ENCODE assay signal across 9 cellular contexts in genomic region chr17:559699-560378, GRCh38.
DNase-seq lines count a peak whose midpoint lies in the region.
"Had no signal": no experiment of that assay in that cellular context is flagged by ENCODE, and none has a peak within 500 bp of the region (broad histone marks: within the 10 kb centered on the region; RNA-seq: fewer than 3 reads in every experiment).

No MANE protein-coding gene starts in this region.

- no peaks in the 10 kb centered on the region for H4K20me1 ChIP-seq in GM23248 (ENCODE audit: insufficient read depth)

- no peak overlapping the region for H3K4me3 Mint-ChIP-seq in activated naive CD8-positive, alpha-beta T cell treated with anti-CD3 and anti-CD28 coated beads for 36 hours

- in situ Hi-C loops in GM23248 (cut with MboI): no loop called here

- no peaks in the 10 kb centered on the region for H3K9me3 Mint-ChIP-seq in activated naive CD8-positive, alpha-beta T cell treated with anti-CD3 and anti-CD28 coated beads for 36 hours

- peaks cover 52% of the 10 kb centered on the region for H3F3A ChIP-seq in GM23248 (ENCODE audit: insufficient read depth)

- H3K27me3 Mint-ChIP-seq in activated naive CD8-positive, alpha-beta T cell treated with anti-CD3 and anti-CD28 coated beads for 36 hours: no peaks in the 10 kb centered on the region

- H3K36me3 ChIP-seq in GM23248 (ENCODE audit: low read depth) (no peaks in the 10 kb centered on the region), skeletal muscle satellite cell (ENCODE audit: insufficient read depth, low read length) (peaks cover 22% of the 10 kb centered on the region)

- H3K9me2 ChIP-seq in GM23248 (ENCODE audit: insufficient read depth): no peaks in the 10 kb centered on the region

- peaks cover 49% of the 10 kb centered on the region for H3K4me1 ChIP-seq in GM23248 (ENCODE audit: insufficient read depth)
- H3K4me1 ChIP-seq in skeletal muscle satellite cell (ENCODE audit: control insufficient read depth, insufficient read depth, low read length): peaks cover 38% of the 10 kb centered on the region

- H3K4me3 ChIP-seq in GM23248: peak overlapping the region; percentile 5; the same call in 1 of the 2 replicates
- no peak overlapping the region for H3K4me3 ChIP-seq in skeletal muscle satellite cell (ENCODE audit: low read length)

- DNase-seq in GM23248 (peak; percentile 94), glomerular visceral epithelial cell (ENCODE audit: extremely low spot score) (peak; percentile 84), NCI-H1092 treated with DMSO at 0.1 percent for 48 hours (lab: John Stamatoyannopoulos, UW) (no peak), OCI-M2 (lab: John Stamatoyannopoulos, UW; ENCODE audit: unreplicated experiment) (no peak), NCI-H2196 (lab: John Stamatoyannopoulos, UW; ENCODE audit: unreplicated experiment) (no peak), DMS 273 treated with DMSO at 0.1 percent for 48 hours (lab: John Stamatoyannopoulos, UW) (no peak)
- no peak for DNase-seq in activated naive CD8-positive, alpha-beta T cell treated with anti-CD3 and anti-CD28 coated beads for 36 hours
- DNase-seq: effector CD8-positive, alpha-beta T cell had no signal

- no peak overlapping the region for H2AFZ ChIP-seq in GM23248

- peak overlapping the region; percentile 69 for H3K27ac Mint-ChIP-seq in activated naive CD8-positive, alpha-beta T cell treated with anti-CD3 and anti-CD28 coated beads for 36 hours

- H3K27ac ChIP-seq in GM23248: peak overlapping the region; percentile 91

- H3K4me1 Mint-ChIP-seq in activated naive CD8-positive, alpha-beta T cell treated with anti-CD3 and anti-CD28 coated beads for 36 hours: peaks cover 9% of the 10 kb centered on the region

- no peaks in the 10 kb centered on the region for H3K79me2 ChIP-seq in GM23248 (ENCODE audit: insufficient read depth)

- H3K27me3 ChIP-seq in GM23248 (replicated peaks; ENCODE audit: insufficient read depth) (no peaks in the 10 kb centered on the region), skeletal muscle satellite cell (ENCODE audit: control insufficient read depth, insufficient read depth, low read length) (no peaks in the 10 kb centered on the region)

- H3K9me3 ChIP-seq in GM23248 (ENCODE audit: low read depth): no peaks in the 10 kb centered on the region
- no peaks in the 10 kb centered on the region for H3K9me3 ChIP-seq in skeletal muscle satellite cell (replicated peaks; ENCODE audit: low read length)

- H3K4me2 ChIP-seq in GM23248 (ENCODE audit: unreplicated experiment) (peak overlapping the region; percentile 27), skeletal muscle satellite cell (ENCODE audit: low read length) (peak overlapping the region; percentile 24)

- 59 to 63% methylated on average over 6 of the region's 6 CpGs for WGBS in GM23248 (ENCODE audit: low coverage in 1 of 2, low lambda C conversion rate in 2 of 2, missing lambda C conversion rate in 2 of 2), 2 experiments

- H3K36me3 Mint-ChIP-seq in activated naive CD8-positive, alpha-beta T cell treated with anti-CD3 and anti-CD28 coated beads for 36 hours: peaks cover 7% of the 10 kb centered on the region

- peak overlapping the region; percentile 49 for H3K9ac ChIP-seq in GM23248
- H3K9ac ChIP-seq in skeletal muscle satellite cell (ENCODE audit: low read depth, low read length): no peak overlapping the region

Comparison
In these comparisons a context has a peak if more than half of its experiments do, and no peak if none do; other contexts are left out.
1. DNase-seq: peak in GM23248 (single experiment) and glomerular visceral epithelial cell (single experiment); none in activated naive CD8-positive, alpha-beta T cell treated with anti-CD3 and anti-CD28 coated beads for 36 hours (single experiment), NCI-H1092 treated with DMSO at 0.1 percent for 48 hours (single experiment), OCI-M2 (single experiment), NCI-H2196 (single experiment) and DMS 273 treated with DMSO at 0.1 percent for 48 hours (single experiment).